In the genomic region with DNA sequence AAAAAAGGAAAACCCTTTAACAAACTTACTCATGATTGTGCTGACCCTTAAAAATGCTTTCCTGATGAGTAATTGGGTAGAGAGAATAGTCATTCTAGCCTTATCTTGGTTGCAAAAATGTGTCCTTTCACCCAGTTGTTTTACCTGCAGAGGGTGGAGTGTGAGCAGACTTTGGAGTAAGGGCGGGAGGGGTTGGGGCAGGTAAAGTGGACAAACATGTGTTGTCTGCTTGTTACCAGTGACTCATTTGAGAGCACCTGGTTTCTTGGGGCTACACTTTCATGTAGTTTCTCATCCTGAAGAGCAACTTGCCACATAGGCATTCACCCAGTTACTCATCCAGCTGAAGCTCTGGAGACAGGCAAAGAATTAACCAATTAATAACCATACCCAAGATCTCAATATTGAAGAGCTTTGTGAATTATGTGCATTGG, we compare ENCODE assay signal across 11 cellular contexts.
DNase-seq lines count a peak whose midpoint lies in the region; ATAC-seq, FAIRE-seq and TF ChIP-seq lines count a peak whose summit lies in the region.
"Had no signal": no experiment of that assay in that cellular context is flagged by ENCODE, and none has a peak within 500 bp of the region (broad histone marks: within the 10 kb centered on the region; RNA-seq: fewer than 3 reads in every experiment).

No MANE protein-coding gene starts in this region.

- POLR2A ChIA-PET in A549 (lab: Yijun Ruan, JAX), result interaction anchor here (1.7 kb wide), 1 partner anchor 20 kb away, joined by 8 read pairs; no protein-coding TSS in a partner anchor

- H3K36me3 ChIP-seq in body of pancreas (replicated peaks in 1 of 2; ENCODE audit: insufficient read depth in 1 of 2, low read depth in 2 of 2), result no peaks in the 10 kb centered on the region
- no peaks in the 10 kb centered on the region for H3K36me3 ChIP-seq in adrenal gland (replicated peaks in 1 of 2)
- no peaks in the 10 kb centered on the region for H3K36me3 ChIP-seq in suprapubic skin
- H3K36me3 ChIP-seq: esophagus muscularis mucosa had no signal

- peak overlapping the region; percentile 47 for H3K4me2 ChIP-seq in A549

- no peak for TF ChIP-seq CTCF in A549 (IDR thresholded peaks at IDR 0.05)
- TF ChIP-seq CTCF in body of pancreas (IDR thresholded peaks at IDR 0.05), result peak in 1 of 7 experiments; percentile 15
- no peak for TF ChIP-seq CTCF in adrenal gland (IDR thresholded peaks at IDR 0.05)
- TF ChIP-seq CTCF in suprapubic skin (IDR thresholded peaks at IDR 0.05), result no peak

- TF ChIP-seq POLR2A in A549 (IDR thresholded peaks at IDR 0.05; ENCODE audit: low read length), result no peak
- no peak for TF ChIP-seq POLR2A in body of pancreas (IDR thresholded peaks at IDR 0.05)
- TF ChIP-seq POLR2A in adrenal gland (IDR thresholded peaks at IDR 0.05), result no peak
- TF ChIP-seq POLR2A in suprapubic skin (IDR thresholded peaks at IDR 0.05), result no peak

- TF ChIP-seq RAD21 in A549 (conservative IDR thresholded peaks at IDR 0.05 in 1 of 2, IDR thresholded peaks at IDR 0.05 in 1 of 2), result 0 out of 5 replicates have a peak, but pooled peaks of 1 of the 2 experiments have one; percentile 11

- FAIRE-seq in A549 (lab: Jason Lieb, UNC) (no peak), HTR-8/SVneo (lab: Jason Lieb, UNC) (peak; percentile 49)

- ATAC-seq in A549, result peak; percentile 62 to 82
- peak; percentile 91 for ATAC-seq in body of pancreas
- peak; percentile 94 for ATAC-seq in left colon

- H3K27ac Mint-ChIP-seq in activated T-helper 1 cell treated with anti-CD3 and anti-CD28 coated beads, Interleukin-12 subunit alpha, Interleukin-12 subunit beta, Interleukin-2, Interleukin-4 antibody, amounts not matched to agents 30 ng/mL and 10 ng/mL and 1 ng/mL, durations not matched to agents 14 hours and 24 hours and 36 hours, result no peak overlapping the region
- H3K27ac Mint-ChIP-seq: mesothelial cell of epicardium had no signal

- DNase-seq in A549 (ENCODE audit: low read depth in 1 of 2, low spot score in 1 of 2), result peak in 1 of 2 experiments; percentile 41
- peak; percentile 31 for DNase-seq in HTR-8/SVneo (ENCODE audit: insufficient read length, low spot score)
- DNase-seq in body of pancreas, result peak; percentile 24 to 72 (median 44)
- DNase-seq in left colon, result peak; percentile 34 to 81
- no peak for DNase-seq in NCI-H1092 (lab: John Stamatoyannopoulos, UW)
- DNase-seq in adrenal gland, result no peak
- DNase-seq in activated T-helper 1 cell treated with anti-CD3 and anti-CD28 coated beads, Interleukin-12 subunit alpha, Interleukin-12 subunit beta, Interleukin-2, Interleukin-4 antibody, amounts not matched to agents 30 ng/mL and 10 ng/mL and 1 ng/mL, durations not matched to agents 14 hours and 24 hours and 36 hours (ENCODE audit: low spot score), result no peak
- no peak for DNase-seq in suprapubic skin (ENCODE audit: low spot score in 2 of 2)
- DNase-seq: NCI-H2227 treated with DMSO at 0.1 percent for 48 hours had no signal

- H3K4me3 Mint-ChIP-seq in activated T-helper 1 cell treated with anti-CD3 and anti-CD28 coated beads, Interleukin-12 subunit alpha, Interleukin-12 subunit beta, Interleukin-2, Interleukin-4 antibody, amounts not matched to agents 30 ng/mL and 10 ng/mL and 1 ng/mL, durations not matched to agents 14 hours and 24 hours and 36 hours, result no peak overlapping the region
- H3K4me3 Mint-ChIP-seq: mesothelial cell of epicardium had no signal

- no peaks in the 10 kb centered on the region for H3K9me3 Mint-ChIP-seq in activated T-helper 1 cell treated with anti-CD3 and anti-CD28 coated beads, Interleukin-12 subunit alpha, Interleukin-12 subunit beta, Interleukin-2, Interleukin-4 antibody, amounts not matched to agents 30 ng/mL and 10 ng/mL and 1 ng/mL, durations not matched to agents 14 hours and 24 hours and 36 hours

- H3K27ac ChIP-seq in A549 (peak overlapping the region in 1 of 2 experiments; percentile 15; a peak in 2 of 6 replicates), body of pancreas (peak overlapping the region in 2 of 4 donors; percentile 46 to 51), adrenal gland (no peak overlapping the region), suprapubic skin (no peak overlapping the region)
- H3K27ac ChIP-seq: esophagus muscularis mucosa had no signal

- H3K27me3 ChIP-seq in body of pancreas, result no peaks in the 10 kb centered on the region
- no peaks in the 10 kb centered on the region for H3K27me3 ChIP-seq in adrenal gland
- H3K27me3 ChIP-seq in suprapubic skin, result no peaks in the 10 kb centered on the region
- H3K27me3 ChIP-seq: esophagus muscularis mucosa had no signal

- H3K27me3 Mint-ChIP-seq in activated T-helper 1 cell treated with anti-CD3 and anti-CD28 coated beads, Interleukin-12 subunit alpha, Interleukin-12 subunit beta, Interleukin-2, Interleukin-4 antibody, amounts not matched to agents 30 ng/mL and 10 ng/mL and 1 ng/mL, durations not matched to agents 14 hours and 24 hours and 36 hours (ENCODE audit: insufficient read depth), result no peaks in the 10 kb centered on the region

- H3K4me3 ChIP-seq in A549 (no peak overlapping the region), body of pancreas (no peak overlapping the region), adrenal gland (no peak overlapping the region), suprapubic skin (no peak overlapping the region)
- H3K4me3 ChIP-seq: esophagus muscularis mucosa had no signal

- TF ChIP-seq EP300 in A549 (IDR thresholded peaks at IDR 0.05) (no peak), suprapubic skin (IDR thresholded peaks at IDR 0.05) (no peak)

- H3K9me3 ChIP-seq in A549 (no peaks in the 10 kb centered on the region), body of pancreas (no peaks in the 10 kb centered on the region), adrenal gland (replicated peaks in 1 of 3) (no peaks in the 10 kb centered on the region), suprapubic skin (no peaks in the 10 kb centered on the region)
- H3K9me3 ChIP-seq: esophagus muscularis mucosa had no signal

- H3K4me1 ChIP-seq in A549 (peaks cover 20% of the 10 kb centered on the region), body of pancreas (peaks cover 6% of the 10 kb centered on the region), adrenal gland (replicated peaks in 1 of 2) (no peaks in the 10 kb centered on the region), suprapubic skin (no peaks in the 10 kb centered on the region)
- H3K4me1 ChIP-seq: esophagus muscularis mucosa had no signal

- H3K36me3 Mint-ChIP-seq in activated T-helper 1 cell treated with anti-CD3 and anti-CD28 coated beads, Interleukin-12 subunit alpha, Interleukin-12 subunit beta, Interleukin-2, Interleukin-4 antibody, amounts not matched to agents 30 ng/mL and 10 ng/mL and 1 ng/mL, durations not matched to agents 14 hours and 24 hours and 36 hours (ENCODE audit: low read depth), result no peaks in the 10 kb centered on the region
- H3K36me3 Mint-ChIP-seq: mesothelial cell of epicardium had no signal

- no CpG with 5 or more reads among the region's 1 CpG for WGBS in A549 (ENCODE audit: missing lambda C conversion rate)
- 64 to 67% methylated on average over 1 of the region's 1 CpG for WGBS in body of pancreas, 2 donors
- 75 to 92% (median 85%) methylated on average over 1 of the region's 1 CpG for WGBS in adrenal gland, 4 donors
- 79% methylated on average over 1 of the region's 1 CpG for WGBS in suprapubic skin

- intact Hi-C loops in body of pancreas (cut with DNase I), result no loop called here
- intact Hi-C loops in left colon (cut with DNase I, micrococcal nuclease), result no loop called here
- intact Hi-C loops in adrenal gland (cut with DNase I), result no loop called here
- intact Hi-C loops in activated T-helper 1 cell treated with anti-CD3 and anti-CD28 coated beads, Interleukin-12 subunit alpha, Interleukin-12 subunit beta, Interleukin-2, Interleukin-4 antibody, amounts not matched to agents 30 ng/mL and 10 ng/mL and 1 ng/mL, durations not matched to agents 14 hours and 24 hours and 36 hours (cut with micrococcal nuclease), result no loop called here

- H3K4me1 Mint-ChIP-seq in activated T-helper 1 cell treated with anti-CD3 and anti-CD28 coated beads, Interleukin-12 subunit alpha, Interleukin-12 subunit beta, Interleukin-2, Interleukin-4 antibody, amounts not matched to agents 30 ng/mL and 10 ng/mL and 1 ng/mL, durations not matched to agents 14 hours and 24 hours and 36 hours (ENCODE audit: low read depth), result no peaks in the 10 kb centered on the region

- CTCF ChIA-PET in A549 (lab: Yijun Ruan, JAX), result no interaction called here

TF ChIP-seq in A549, 52 proteins besides CTCF, POLR2A, EP300 and RAD21:
- TF ChIP-seq FOXS1 (CRISPR knock-in tag; IDR thresholded peaks at IDR 0.05) (no peak), JUNB (IDR thresholded peaks at IDR 0.05) (peak; percentile 73), MAZ (IDR thresholded peaks at IDR 0.05; ENCODE audit: borderline replicate concordance, low read depth, low read length) (no peak), JUN (IDR thresholded peaks at IDR 0.05) (no peak), SMC3 (IDR thresholded peaks at IDR 0.05) (0 out of 3 replicates have a peak, but pooled peaks have one; percentile 10), HOXA7 (CRISPR knock-in tag; IDR thresholded peaks at IDR 0.05) (no peak), HOXB5 (CRISPR knock-in tag; IDR thresholded peaks at IDR 0.05) (no peak), PHF8 (IDR thresholded peaks at IDR 0.05; ENCODE audit: borderline replicate concordance, low read depth) (no peak), FOSL2 (IDR thresholded peaks at IDR 0.05) (peak; percentile 39), FOSL2 (CRISPR knock-in tag; IDR thresholded peaks at IDR 0.05) (no peak)

Comparison
In these comparisons a context has a peak if more than half of its experiments do, and no peak if none do; other contexts are left out.
1. DNase-seq: peak in HTR-8/SVneo (single experiment), body of pancreas (4 of 4) and left colon (2 of 2); none in NCI-H1092 (single experiment), adrenal gland (0 of 7), activated T-helper 1 cell treated with anti-CD3 and anti-CD28 coated beads, Interleukin-12 subunit alpha, Interleukin-12 subunit beta, Interleukin-2, Interleukin-4 antibody, amounts not matched to agents 30 ng/mL and 10 ng/mL and 1 ng/mL, durations not matched to agents 14 hours and 24 hours and 36 hours (single experiment) and suprapubic skin (0 of 2).
2. Peak in every context shown above with its lines, with median percentiles within 50 percentile points of each other: ATAC-seq.